Comparison of ENCODE assay signal across 8 cellular contexts in the genomic region with DNA sequence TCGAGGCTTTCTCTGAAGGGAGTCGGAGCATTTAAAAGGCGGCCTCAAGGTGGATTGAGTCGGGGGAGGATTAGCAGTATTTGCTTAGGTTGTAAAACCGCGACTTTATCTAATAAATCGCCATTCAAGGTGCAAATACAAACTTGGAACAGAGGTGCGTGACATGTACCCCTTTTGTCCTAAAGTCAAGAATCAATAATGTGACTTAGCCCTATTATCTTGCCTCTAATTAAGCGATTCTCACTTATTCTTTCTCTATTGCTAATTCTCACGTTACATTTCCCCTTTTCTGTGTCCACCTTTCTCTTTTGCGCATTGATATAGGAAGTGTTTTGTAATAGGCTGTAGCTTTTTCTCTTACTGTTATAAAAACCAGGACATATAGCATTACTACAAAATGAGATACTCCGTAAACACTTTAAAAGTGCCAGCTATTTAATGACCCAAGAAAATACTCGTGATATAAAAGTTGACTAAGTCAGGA. TPM values are rescaled to one million over a fixed set of nuclear protein-coding genes. Genes with fewer than 3 reads are reported as not detected.
A peak's percentile ranks its signal among the peaks of the same experiment; 100 is the strongest.
DNase-seq lines count a peak whose midpoint lies in the region; ATAC-seq and TF ChIP-seq lines count a peak whose summit lies in the region.

No MANE protein-coding gene starts in this region.

- H3K27ac ChIP-seq in CD4-positive, alpha-beta memory T cell (ENCODE audit: low read depth, low read length), result peak overlapping the region; percentile 79
- H3K27ac ChIP-seq in OCI-LY7 (ENCODE audit: low read depth, low read length, poor library complexity, severe bottlenecking), result peak overlapping the region; percentile 82
- H3K27ac ChIP-seq in substantia nigra (ENCODE audit: low read depth, low read length, poor library complexity, severe bottlenecking), result peak overlapping the region; percentile 76

- no peak overlapping the region for H3K4me3 Mint-ChIP-seq in CD4-positive, alpha-beta memory T cell
- no peak overlapping the region for H3K4me3 Mint-ChIP-seq in activated T-cell treated with anti-CD3 and anti-CD28 coated beads, Interleukin-2, amount 50 U/mL, for 24 hours
- no peak overlapping the region for H3K4me3 Mint-ChIP-seq in activated naive CD4-positive, alpha-beta T cell treated with anti-CD3 and anti-CD28 coated beads for 36 hours

- H3K27me3 Mint-ChIP-seq in CD4-positive, alpha-beta memory T cell, result no peaks in the 10 kb centered on the region
- H3K27me3 Mint-ChIP-seq in activated T-cell treated with anti-CD3 and anti-CD28 coated beads, Interleukin-2, amount 50 U/mL, for 24 hours, result no peaks in the 10 kb centered on the region
- H3K27me3 Mint-ChIP-seq in activated naive CD4-positive, alpha-beta T cell treated with anti-CD3 and anti-CD28 coated beads for 36 hours (ENCODE audit: low read depth), result no peaks in the 10 kb centered on the region

- H3K4me2 ChIP-seq in OCI-LY7 (ENCODE audit: low read length), result peak overlapping the region; percentile 94

- H3K36me3 Mint-ChIP-seq in CD4-positive, alpha-beta memory T cell, result peaks cover 3 to 5% of the 10 kb centered on the region in 2 donors
- peaks cover 20% of the 10 kb centered on the region for H3K36me3 Mint-ChIP-seq in activated T-cell treated with anti-CD3 and anti-CD28 coated beads, Interleukin-2, amount 50 U/mL, for 24 hours (ENCODE audit: low read depth)
- peaks cover 3% of the 10 kb centered on the region for H3K36me3 Mint-ChIP-seq in activated naive CD4-positive, alpha-beta T cell treated with anti-CD3 and anti-CD28 coated beads for 36 hours (ENCODE audit: low read depth)

- peak; percentile 14 for ATAC-seq in GM21528 (IDR thresholded peaks at IDR 0.05; ENCODE audit: low FRiP score, unreplicated experiment)

- no peak overlapping the region for H3K27ac Mint-ChIP-seq in CD4-positive, alpha-beta memory T cell
- no peak overlapping the region for H3K27ac Mint-ChIP-seq in activated T-cell treated with anti-CD3 and anti-CD28 coated beads, Interleukin-2, amount 50 U/mL, for 24 hours
- H3K27ac Mint-ChIP-seq in activated naive CD4-positive, alpha-beta T cell treated with anti-CD3 and anti-CD28 coated beads for 36 hours, result no peak overlapping the region

- TF ChIP-seq CTCF in OCI-LY7 (conservative IDR thresholded peaks at IDR 0.05; ENCODE audit: low read length) (no peak), fibroblast of villous mesenchyme (IDR thresholded peaks at IDR 0.05; ENCODE audit: insufficient read depth, low read depth, low read length) (no peak)

- POLR2A ChIA-PET in CD4-positive, alpha-beta memory T cell (lab: Charles Lee; ENCODE audit: partially characterized antibody), result interaction anchor here (0.6 to 3.7 kb wide), 7 partner anchors 13 to 1765 kb away, joined by 3 to 44 read pairs (median 6); a partner anchor contains a TSS
- POLR2A ChIA-PET in OCI-LY7 (lab: Charles Lee), result interaction anchor here (0.6 to 3.8 kb wide), 4 partner anchors 14 to 318 kb away, joined by 3 to 36 read pairs (median 8); a partner anchor contains a TSS

- H3K36me3 ChIP-seq in CD4-positive, alpha-beta memory T cell (ENCODE audit: insufficient read depth, low read length), result no peaks in the 10 kb centered on the region
- no peaks in the 10 kb centered on the region for H3K36me3 ChIP-seq in OCI-LY7 (ENCODE audit: insufficient read depth, low read length)

- intact Hi-C loops in CD4-positive, alpha-beta memory T cell (cut with micrococcal nuclease), result loop anchor here (2.0 to 10.0 kb wide), 4 partner anchors 18 to 1632 kb away; a partner anchor contains a TSS
- intact Hi-C loops in OCI-LY7 (cut with micrococcal nuclease; ENCODE audit: unreplicated experiment), result loop anchor here (1.0 to 5.0 kb wide), 3 partner anchors 42 to 1763 kb away; a partner anchor contains a TSS
- intact Hi-C loops in activated naive CD4-positive, alpha-beta T cell treated with anti-CD3 and anti-CD28 coated beads for 36 hours (cut with micrococcal nuclease), result loop anchor here (2.0 kb wide), 2 partner anchors 1700 to 1764 kb away; a partner anchor contains a TSS

- no peaks in the 10 kb centered on the region for H3K9me2 ChIP-seq in OCI-LY7 (ENCODE audit: insufficient read depth, low read length)

- peaks cover 19% of the 10 kb centered on the region for H4K20me1 ChIP-seq in OCI-LY7 (ENCODE audit: insufficient read depth, low read length)

- TSS peak; percentile 88 for BruUV-seq in OCI-LY7 (replicated peaks; lab: Mats Ljungman, UMichigan)

- H3K4me1 ChIP-seq in CD4-positive, alpha-beta memory T cell (ENCODE audit: insufficient read depth, low read length), result peaks cover 59% of the 10 kb centered on the region
- peaks cover 42% of the 10 kb centered on the region for H3K4me1 ChIP-seq in OCI-LY7 (ENCODE audit: insufficient read depth, low read length, poor library complexity, severe bottlenecking)

- no peaks in the 10 kb centered on the region for H3K9me3 ChIP-seq in CD4-positive, alpha-beta memory T cell (ENCODE audit: control insufficient read depth in 1 of 2, low read length in 2 of 2)
- H3K9me3 ChIP-seq in OCI-LY7 (ENCODE audit: low read length), result no peaks in the 10 kb centered on the region

- H3K9me3 Mint-ChIP-seq in CD4-positive, alpha-beta memory T cell, result no peaks in the 10 kb centered on the region
- H3K9me3 Mint-ChIP-seq in activated T-cell treated with anti-CD3 and anti-CD28 coated beads, Interleukin-2, amount 50 U/mL, for 24 hours, result no peaks in the 10 kb centered on the region
- no peaks in the 10 kb centered on the region for H3K9me3 Mint-ChIP-seq in activated naive CD4-positive, alpha-beta T cell treated with anti-CD3 and anti-CD28 coated beads for 36 hours

- peaks cover 18 to 39% (median 34%) of the 10 kb centered on the region in 4 donors for H3K4me1 Mint-ChIP-seq in CD4-positive, alpha-beta memory T cell
- peaks cover 48% of the 10 kb centered on the region for H3K4me1 Mint-ChIP-seq in activated T-cell treated with anti-CD3 and anti-CD28 coated beads, Interleukin-2, amount 50 U/mL, for 24 hours (ENCODE audit: low read depth)
- peaks cover 42% of the 10 kb centered on the region for H3K4me1 Mint-ChIP-seq in activated naive CD4-positive, alpha-beta T cell treated with anti-CD3 and anti-CD28 coated beads for 36 hours (ENCODE audit: low read depth)

- peak overlapping the region; percentile 70 to 81 for H3K4me3 ChIP-seq in CD4-positive, alpha-beta memory T cell (ENCODE audit: low read length in 2 of 2)
- H3K4me3 ChIP-seq in OCI-LY7 (ENCODE audit: low read depth, low read length, poor library complexity, severe bottlenecking) (peak overlapping the region; percentile 94), fibroblast of villous mesenchyme (ENCODE audit: low read depth, low read length) (peak overlapping the region; percentile 91)

- CTCF ChIA-PET in CD4-positive, alpha-beta memory T cell (lab: Charles Lee; ENCODE audit: partially characterized antibody), result interaction anchor here (0.7 to 3.9 kb wide), 7 partner anchors 10 to 1633 kb away, joined by 3 to 13 read pairs (median 5); a partner anchor contains a TSS
- CTCF ChIA-PET in OCI-LY7 (lab: Charles Lee; ENCODE audit: unreplicated experiment), result no interaction called here
- CTCF ChIA-PET in activated naive CD4-positive, alpha-beta T cell treated with anti-CD3 and anti-CD28 coated beads for 36 hours (lab: Charles Lee), result interaction anchor here (1.3 to 5.1 kb wide), 2 partner anchors 10 to 16 kb away, joined by 6 to 47 read pairs; no protein-coding TSS in a partner anchor

- DNase-seq in CD4-positive, alpha-beta memory T cell, result no peak
- DNase-seq in OCI-LY7 (ENCODE audit: low spot score) (no peak), fibroblast of villous mesenchyme (ENCODE audit: low read depth) (no peak), substantia nigra (lab: John Stamatoyannopoulos, UW) (no peak)
- DNase-seq in activated T-cell treated with anti-CD3 and anti-CD28 coated beads, Interleukin-2, amount 50 U/mL, for 24 hours, result no peak
- no peak for DNase-seq in activated naive CD4-positive, alpha-beta T cell treated with anti-CD3 and anti-CD28 coated beads for 36 hours
- no peak for DNase-seq in stimulated activated naive CD4-positive, alpha-beta T cell treated with Interleukin-2 at 50 U/mL for 16 hours (lab: John Stamatoyannopoulos, UW)

- peak overlapping the region; percentile 95 for H2AFZ ChIP-seq in OCI-LY7 (ENCODE audit: low read length)

- H3K79me2 ChIP-seq in OCI-LY7 (ENCODE audit: insufficient read depth, low read depth, low read length), result peaks cover 77% of the 10 kb centered on the region

- no peaks in the 10 kb centered on the region for H3K27me3 ChIP-seq in CD4-positive, alpha-beta memory T cell (ENCODE audit: insufficient read depth, low read length)

RNA-seq across cellular contexts. Expression of a gene that starts 0.6 kb away (rescaled TPM):
- total RNA-seq in CD4-positive, alpha-beta memory T cell, result 10 to 100 TPM; 73.6 to 78.3 TPM
- 10 to 100 TPM; 44.7 to 56.5 TPM for polyA plus RNA-seq in CD4-positive, alpha-beta memory T cell
- 16.4 and 18.2 TPM in 2 replicates for total RNA-seq in OCI-LY7 (2014; rRNA removed; shearing (Covaris generic))
- 31.2 and 32.1 TPM in 2 replicates for total RNA-seq in OCI-LY7 (2022)
- 156 and 236 TPM in 2 replicates for total RNA-seq in fibroblast of villous mesenchyme
- total RNA-seq in activated naive CD4-positive, alpha-beta T cell treated with anti-CD3 and anti-CD28 coated beads for 36 hours, result 10 to 100 TPM; 68.9 to 76.0 TPM

RNA-seq across cellular contexts. Expression of a gene that starts 41.6 kb away (rescaled TPM):
- 100 to 1,000 TPM; 188 to 201 TPM for total RNA-seq in CD4-positive, alpha-beta memory T cell
- polyA plus RNA-seq in CD4-positive, alpha-beta memory T cell, result 1,000 to 10,000 TPM in 1 of 2 donors, 100 to 1,000 TPM in 1; 809 to 1,007 TPM
- 133 and 210 TPM in 2 replicates for total RNA-seq in OCI-LY7 (2014; rRNA removed; shearing (Covaris generic))
- 403 and 421 TPM in 2 replicates for total RNA-seq in OCI-LY7 (2022)
- 114 and 120 TPM in 2 replicates for total RNA-seq in fibroblast of villous mesenchyme
- 100 to 1,000 TPM; 577 to 592 TPM for total RNA-seq in activated naive CD4-positive, alpha-beta T cell treated with anti-CD3 and anti-CD28 coated beads for 36 hours
